ENCODE assay signal across 12 cellular contexts in genomic region chr15:45631831-45632230, GRCh38. TPM values are rescaled to one million over a fixed set of nuclear protein-coding genes. Genes with fewer than 3 reads are reported as not detected.
DNase-seq lines count a peak whose midpoint lies in the region; ATAC-seq and TF ChIP-seq lines count a peak whose summit lies in the region.
"Had no signal": no experiment of that assay in that cellular context is flagged by ENCODE, and none has a peak within 500 bp of the region (broad histone marks: within the 10 kb centered on the region; RNA-seq: fewer than 3 reads in every experiment).

No MANE protein-coding gene starts in this region.

- no peak overlapping the region for H3K9ac ChIP-seq in subcutaneous abdominal adipose tissue (ENCODE audit: low read length in 5 of 5)

- no peaks in the 10 kb centered on the region for H3K27me3 Mint-ChIP-seq in HFFc6 (ENCODE audit: insufficient read depth)
- no peaks in the 10 kb centered on the region for H3K27me3 Mint-ChIP-seq in activated T-helper 17 cell treated with anti-CD3 and anti-CD28 coated beads, Interleukin-2, amount 50 U/mL, for 72 hours
- peaks cover 2% of the 10 kb centered on the region for H3K27me3 Mint-ChIP-seq in activated CD8-positive, alpha-beta T cell treated with anti-CD3 and anti-CD28 coated beads, Interleukin-2, amount 10 ng/mL, durations not matched to agents 7 days and 5 days (ENCODE audit: low read depth)
- H3K27me3 Mint-ChIP-seq in T-helper 17 cell = no peaks in the 10 kb centered on the region
- H3K27me3 Mint-ChIP-seq: activated CD8-positive, alpha-beta T cell treated with anti-CD3 and anti-CD28 coated beads for 36 hours had no signal

- H3K4me1 ChIP-seq in subcutaneous abdominal adipose tissue (ENCODE audit: control insufficient read depth in 5 of 5, insufficient read depth in 5 of 5, low read length in 5 of 5) = peaks cover 5 to 37% (median 23%) of the 10 kb centered on the region in 5 donors

- H3K9me3 ChIP-seq in subcutaneous abdominal adipose tissue (ENCODE audit: control insufficient read depth in 5 of 5, low read length in 5 of 5) = peaks cover 0 to 7% (median 2%) of the 10 kb centered on the region in 5 donors
- H3K9me3 ChIP-seq in T-helper 17 cell (ENCODE audit: control insufficient read depth, low read length, poor library complexity, severe bottlenecking) = no peaks in the 10 kb centered on the region

- H3K36me3 Mint-ChIP-seq in HFFc6 (ENCODE audit: low read depth) = no peaks in the 10 kb centered on the region; the same call in 1 of the 2 replicates
- H3K36me3 Mint-ChIP-seq in activated T-helper 17 cell treated with anti-CD3 and anti-CD28 coated beads, Interleukin-2, amount 50 U/mL, for 72 hours (ENCODE audit: low read depth) = peaks cover 18% of the 10 kb centered on the region
- peaks cover 6% of the 10 kb centered on the region for H3K36me3 Mint-ChIP-seq in activated CD8-positive, alpha-beta T cell treated with anti-CD3 and anti-CD28 coated beads, Interleukin-2, amount 10 ng/mL, durations not matched to agents 7 days and 5 days (ENCODE audit: low read depth)
- H3K36me3 Mint-ChIP-seq in T-helper 17 cell (ENCODE audit: low read depth) = no peaks in the 10 kb centered on the region

- no peaks in the 10 kb centered on the region for H3K9me3 Mint-ChIP-seq in HFFc6
- peaks cover 9% of the 10 kb centered on the region for H3K9me3 Mint-ChIP-seq in activated T-helper 17 cell treated with anti-CD3 and anti-CD28 coated beads, Interleukin-2, amount 50 U/mL, for 72 hours
- H3K9me3 Mint-ChIP-seq in activated CD8-positive, alpha-beta T cell treated with anti-CD3 and anti-CD28 coated beads, Interleukin-2, amount 10 ng/mL, durations not matched to agents 7 days and 5 days (ENCODE audit: insufficient read depth) = peaks cover 5% of the 10 kb centered on the region

- peak overlapping the region; percentile 49 for H3K27ac ChIP-seq in subcutaneous abdominal adipose tissue (ENCODE audit: low read depth, low read length)
- no peak overlapping the region for H3K27ac ChIP-seq in substantia nigra (ENCODE audit: low read depth, low read length, poor library complexity, severe bottlenecking)

- peak overlapping the region; percentile 95 for H3K27ac Mint-ChIP-seq in HFFc6
- peak overlapping the region; percentile 27 for H3K27ac Mint-ChIP-seq in activated T-helper 17 cell treated with anti-CD3 and anti-CD28 coated beads, Interleukin-2, amount 50 U/mL, for 72 hours
- no peak overlapping the region for H3K27ac Mint-ChIP-seq in activated CD8-positive, alpha-beta T cell treated with anti-CD3 and anti-CD28 coated beads, Interleukin-2, amount 10 ng/mL, durations not matched to agents 7 days and 5 days
- no peak overlapping the region for H3K27ac Mint-ChIP-seq in T-helper 17 cell
- H3K27ac Mint-ChIP-seq: activated CD8-positive, alpha-beta T cell treated with anti-CD3 and anti-CD28 coated beads for 36 hours had no signal

- CTCF ChIA-PET in activated CD8-positive, alpha-beta T cell treated with anti-CD3 and anti-CD28 coated beads, Interleukin-2, amount 10 ng/mL, durations not matched to agents 7 days and 5 days (lab: Charles Lee) = interaction anchor here (1.0 to 2.4 kb wide), 2 partner anchors 15 to 20 kb away, joined by 3 to 7 read pairs; no protein-coding TSS in a partner anchor

- H3K4me3 ChIP-seq in foreskin fibroblast (ENCODE audit: low read depth in 1 of 2, low read length in 2 of 2) (peak overlapping the region; percentile 35 to 36), subcutaneous abdominal adipose tissue (ENCODE audit: low read depth in 1 of 5, low read length in 5 of 5) (peak overlapping the region in 4 of 5 donors; percentile 34 to 56 (median 48)), H7 (ENCODE audit: insufficient read depth, low read depth, low read length) (no peak overlapping the region)

- POLR2A ChIA-PET in activated CD8-positive, alpha-beta T cell treated with anti-CD3 and anti-CD28 coated beads, Interleukin-2, amount 10 ng/mL, durations not matched to agents 7 days and 5 days (lab: Charles Lee) = interaction anchor here (0.9 kb wide), 1 partner anchor 45 kb away, joined by 3 read pairs; no protein-coding TSS in a partner anchor

- H3K36me3 ChIP-seq in subcutaneous abdominal adipose tissue (ENCODE audit: control insufficient read depth in 5 of 5, insufficient read depth in 5 of 5, low read length in 5 of 5) (no peaks in the 10 kb centered on the region), H7 (replicated peaks; ENCODE audit: control insufficient read depth, insufficient read depth, low read length) (no peaks in the 10 kb centered on the region)

- H3K4me3 Mint-ChIP-seq in HFFc6 (peak overlapping the region; percentile 87), T-helper 17 cell (no peak overlapping the region)
- H3K4me3 Mint-ChIP-seq in activated T-helper 17 cell treated with anti-CD3 and anti-CD28 coated beads, Interleukin-2, amount 50 U/mL, for 72 hours = peak overlapping the region; percentile 9
- H3K4me3 Mint-ChIP-seq in activated CD8-positive, alpha-beta T cell treated with anti-CD3 and anti-CD28 coated beads, Interleukin-2, amount 10 ng/mL, durations not matched to agents 7 days and 5 days = no peak overlapping the region
- H3K4me3 Mint-ChIP-seq: activated CD8-positive, alpha-beta T cell treated with anti-CD3 and anti-CD28 coated beads for 36 hours had no signal

- no peak for TF ChIP-seq CTCF in HFFc6 (IDR thresholded peaks at IDR 0.05)
- TF ChIP-seq CTCF in foreskin fibroblast (IDR thresholded peaks at IDR 0.05; ENCODE audit: low read depth, low read length) = no peak

- ATAC-seq in activated T-helper 17 cell treated with anti-CD3 and anti-CD28 coated beads, Interleukin-2, amount 50 U/mL, for 72 hours (replicated peaks) = no peak
- no peak for ATAC-seq in activated CD8-positive, alpha-beta T cell treated with anti-CD3 and anti-CD28 coated beads, Interleukin-2, amount 10 ng/mL, durations not matched to agents 7 days and 5 days
- no peak for ATAC-seq in T-helper 17 cell
- ATAC-seq: activated CD8-positive, alpha-beta T cell treated with anti-CD3 and anti-CD28 coated beads for 36 hours; left ventricle myocardium superior had no signal

- H3K4me1 Mint-ChIP-seq in HFFc6 (ENCODE audit: low read depth) = peaks cover 28% of the 10 kb centered on the region
- peaks cover 10% of the 10 kb centered on the region for H3K4me1 Mint-ChIP-seq in activated T-helper 17 cell treated with anti-CD3 and anti-CD28 coated beads, Interleukin-2, amount 50 U/mL, for 72 hours
- peaks cover 15% of the 10 kb centered on the region for H3K4me1 Mint-ChIP-seq in activated CD8-positive, alpha-beta T cell treated with anti-CD3 and anti-CD28 coated beads, Interleukin-2, amount 10 ng/mL, durations not matched to agents 7 days and 5 days (ENCODE audit: low read depth)
- H3K4me1 Mint-ChIP-seq in T-helper 17 cell = peaks cover 9% of the 10 kb centered on the region

- DNase-seq in HFFc6 = peak; percentile 45
- no peak for DNase-seq in foreskin fibroblast
- DNase-seq in activated CD8-positive, alpha-beta T cell treated with anti-CD3 and anti-CD28 coated beads, Interleukin-2, amount 10 ng/mL, durations not matched to agents 7 days and 5 days = no peak
- DNase-seq in substantia nigra (lab: John Stamatoyannopoulos, UW) = no peak
- no peak for DNase-seq in H7
- DNase-seq in T-helper 17 cell = no peak
- DNase-seq: activated CD8-positive, alpha-beta T cell treated with anti-CD3 and anti-CD28 coated beads for 36 hours; KG1; left ventricle myocardium superior; NCI-H2227 treated with DMSO at 0.1 percent for 48 hours had no signal

- no peaks in the 10 kb centered on the region for H3K27me3 ChIP-seq in subcutaneous abdominal adipose tissue (ENCODE audit: control insufficient read depth in 5 of 5, insufficient read depth in 4 of 5, low read length in 5 of 5)
- H3K27me3 ChIP-seq in H7 (ENCODE audit: control insufficient read depth, insufficient read depth, low read length) = peaks cover 20% of the 10 kb centered on the region

RNA-seq across cellular contexts. Expression of gene SQOR, which starts 3.0 kb away (rescaled TPM):
- total RNA-seq in HFFc6 (2021; fragmentation: NEBNext Ultra II Directional; extraction: Animal tissue kit (Norgen Biotek cat#: 25700)) = 10 to 100 TPM; 25.3 to 43.2 (median 39.7) TPM
- 100 to 1,000 TPM; 129 to 275 TPM for total RNA-seq in activated T-helper 17 cell treated with anti-CD3 and anti-CD28 coated beads, Interleukin-2, amount 50 U/mL, for 72 hours
- total RNA-seq in activated CD8-positive, alpha-beta T cell treated with anti-CD3 and anti-CD28 coated beads, Interleukin-2, amount 10 ng/mL, durations not matched to agents 7 days and 5 days = 10 to 100 TPM; 75.8 to 79.6 TPM
- 1.5 and 2.2 TPM in 2 replicates for total RNA-seq in H7 (2014; rRNA removed; shearing (Covaris generic))
- total RNA-seq in T-helper 17 cell = 10 to 100 TPM; 36.5 to 39.0 TPM

RNA-seq across cellular contexts. Expression of gene BLOC1S6, which starts 44.7 kb away (rescaled TPM):
- total RNA-seq in HFFc6 (2021; fragmentation: NEBNext Ultra II Directional; extraction: Animal tissue kit (Norgen Biotek cat#: 25700)) = 10 to 100 TPM; 55.2 to 67.2 (median 59.4) TPM
- 10 to 100 TPM; 43.7 to 54.5 TPM for total RNA-seq in activated T-helper 17 cell treated with anti-CD3 and anti-CD28 coated beads, Interleukin-2, amount 50 U/mL, for 72 hours
- 10 to 100 TPM; 32.9 to 35.2 TPM for total RNA-seq in activated CD8-positive, alpha-beta T cell treated with anti-CD3 and anti-CD28 coated beads, Interleukin-2, amount 10 ng/mL, durations not matched to agents 7 days and 5 days
- 34.8 and 40.1 TPM in 2 replicates for total RNA-seq in H7 (2014; rRNA removed; shearing (Covaris generic))
- 10 to 100 TPM; 48.5 to 66.2 TPM for total RNA-seq in T-helper 17 cell

Comparison
In these comparisons a context has a peak if more than half of its experiments do, and no peak if none do; other contexts are left out.
1. H3K27ac Mint-ChIP-seq: peak in HFFc6 (single experiment) and activated T-helper 17 cell treated with anti-CD3 and anti-CD28 coated beads, Interleukin-2, amount 50 U/mL, for 72 hours (single experiment); none in activated CD8-positive, alpha-beta T cell treated with anti-CD3 and anti-CD28 coated beads, Interleukin-2, amount 10 ng/mL, durations not matched to agents 7 days and 5 days (single experiment) and T-helper 17 cell (single experiment).
2. H3K4me3 Mint-ChIP-seq: peak in HFFc6 (single experiment) and activated T-helper 17 cell treated with anti-CD3 and anti-CD28 coated beads, Interleukin-2, amount 50 U/mL, for 72 hours (single experiment); none in activated CD8-positive, alpha-beta T cell treated with anti-CD3 and anti-CD28 coated beads, Interleukin-2, amount 10 ng/mL, durations not matched to agents 7 days and 5 days (single experiment) and T-helper 17 cell (single experiment).